1 cellular context compared by ENCODE assay signal in genomic region chr22:41446639-41447434, GRCh38.
TF ChIP-seq lines count a peak whose summit lies in the region.

Gene TOB2, minus strand, starts transcription at chr22:41446801. Its CDS starts 9,456 bp downstream, at chr22:41437345.

TF ChIP-seq in GM12878, 131 proteins besides CTCF, POLR2A, EP300 and RAD21 (continued from another document and continues in another):
- TF ChIP-seq ATF2 (IDR thresholded peaks at IDR 0.05; ENCODE audit: low read length) (no peak), ZNF217 (IDR thresholded peaks at IDR 0.05) (peak; percentile 42; the same call in 1 of the 2 replicates), BCLAF1 (IDR thresholded peaks at IDR 0.05) (no peak), USF1 (IDR thresholded peaks at IDR 0.05; ENCODE audit: borderline replicate concordance, extremely low read length, insufficient read depth, low read depth, low read length) (no peak), KLF5 (IDR thresholded peaks at IDR 0.05; ENCODE audit: partially characterized antibody) (peak; percentile 43), RUNX3 (IDR thresholded peaks at IDR 0.05; ENCODE audit: low read length) (no peak), MTA3 (IDR thresholded peaks at IDR 0.05; ENCODE audit: borderline replicate concordance, low read length) (no peak), BRCA1 (IDR thresholded peaks at IDR 0.05; ENCODE audit: low read depth, low read length) (no peak), SIN3A (IDR thresholded peaks at IDR 0.05; ENCODE audit: low read depth, low read length) (peak; percentile 98), KAT2A (conservative IDR thresholded peaks at IDR 0.05; ENCODE audit: control insufficient read depth, low read depth, low read length) (no peak), SKIL (IDR thresholded peaks at IDR 0.05; ENCODE audit: low read depth, poor library complexity, severe bottlenecking) (no peak), POLR2AphosphoS5 (IDR thresholded peaks at IDR 0.05; ENCODE audit: low read length) (peak; percentile 97), ZBTB40 (IDR thresholded peaks at IDR 0.05; ENCODE audit: borderline replicate concordance) (peak; percentile 76), BCL3 (IDR thresholded peaks at IDR 0.05; ENCODE audit: borderline replicate concordance, insufficient read depth, low read depth, low read length, poor library complexity, severe bottlenecking) (peak; percentile 62), CBFB (IDR thresholded peaks at IDR 0.05; ENCODE audit: low read depth) (peak; percentile 86), STAT1 (conservative IDR thresholded peaks at IDR 0.05) (peak; percentile 48), E2F8 (IDR thresholded peaks at IDR 0.05; ENCODE audit: low read depth, partially characterized antibody) (peak; percentile 22), SMARCA5 (IDR thresholded peaks at IDR 0.05) (peak; percentile 95), MLLT1 (IDR thresholded peaks at IDR 0.05) (peak; percentile 95), ZZZ3 (IDR thresholded peaks at IDR 0.05; ENCODE audit: control insufficient read depth, insufficient read length, low read depth) (no peak), CEBPB (IDR thresholded peaks at IDR 0.05; ENCODE audit: borderline replicate concordance in 1 of 2, low read depth in 2 of 2, low read length in 2 of 2) (no peak), E4F1 (IDR thresholded peaks at IDR 0.05; ENCODE audit: borderline replicate concordance, partially characterized antibody) (peak; percentile 27), MYC (IDR thresholded peaks at IDR 0.05; ENCODE audit: insufficient read depth, insufficient read length, insufficient replicate concordance, low read length, severe bottlenecking) (peak; percentile 9), IRF5 (IDR thresholded peaks at IDR 0.05; ENCODE audit: borderline replicate concordance) (no peak), NFXL1 (IDR thresholded peaks at IDR 0.05; ENCODE audit: borderline replicate concordance) (no peak), FOS (IDR thresholded peaks at IDR 0.05; ENCODE audit: borderline replicate concordance, extremely low read depth, insufficient read length) (no peak), ZBTB33 (IDR thresholded peaks at IDR 0.05) (no peak), CHD1 (IDR thresholded peaks at IDR 0.05; ENCODE audit: low read depth, low read length) (0 out of 2 replicates have a peak, but pooled peaks have one; percentile 41), RFX5 (IDR thresholded peaks at IDR 0.05; ENCODE audit: low read depth, low read length) (peak; percentile 71; the same call in 1 of the 2 replicates)
